In the genomic region with DNA sequence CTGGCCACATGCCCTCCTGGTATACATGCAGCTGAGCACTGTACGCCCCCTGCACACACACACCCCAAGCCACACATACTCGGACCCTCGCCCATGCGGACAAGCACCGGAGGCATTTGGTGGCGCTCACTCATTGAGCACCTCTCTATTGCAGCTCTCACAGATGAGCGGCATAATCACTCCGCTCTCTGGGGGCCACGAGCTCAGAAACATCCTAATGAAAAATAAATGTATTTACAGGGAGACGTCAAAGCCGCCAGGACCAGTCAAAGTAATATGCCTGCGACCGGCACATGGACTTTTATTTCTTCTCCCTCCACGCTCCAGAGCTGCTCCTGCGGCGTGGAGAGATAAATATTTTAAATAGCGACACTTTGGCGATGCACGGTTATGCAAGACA, we compare ENCODE assay signal across 1 cellular context.
TF ChIP-seq lines count a peak whose summit lies in the region.

No MANE protein-coding gene starts in this region.

TF ChIP-seq in IMR-90, 13 proteins besides CTCF, POLR2A, EP300 and RAD21:
- TF ChIP-seq NFE2L2 (IDR thresholded peaks at IDR 0.05; ENCODE audit: low read depth, low read length): no peak
